8 cellular contexts compared by ENCODE assay signal in genomic region chr18:10526211-10526949, GRCh38. TPM values are rescaled to one million over a fixed set of nuclear protein-coding genes. Genes with fewer than 3 reads are reported as not detected.
DNase-seq lines count a peak whose midpoint lies in the region; ATAC-seq and TF ChIP-seq lines count a peak whose summit lies in the region.

No MANE protein-coding gene starts in this region.

- TF ChIP-seq CTCF in brain (conservative IDR thresholded peaks at IDR 0.05) = no peak

- ATAC-seq in GM19467 (IDR thresholded peaks at IDR 0.05; ENCODE audit: unreplicated experiment) (peak; percentile 54), HG03575 (IDR thresholded peaks at IDR 0.05; ENCODE audit: extremely low read depth, insufficient number of reproducible peaks, low FRiP score, unreplicated experiment) (peak; percentile 14), T-helper 17 cell (peak; percentile 60)

- no peaks in the 10 kb centered on the region for H3K9me3 ChIP-seq in T-helper 17 cell (ENCODE audit: control insufficient read depth, low read length, poor library complexity, severe bottlenecking)

- DNase-seq in DMS53 (lab: John Stamatoyannopoulos, UW) (peak; percentile 82), T-helper 17 cell (peak; percentile 7 to 53 (median 40)), iris pigment epithelial cell (ENCODE audit: low read depth) (peak; percentile 38), cortex of kidney (lab: John Stamatoyannopoulos, UW) (no peak)
- peak; percentile 6 to 20 for DNase-seq in stimulated activated CD4-positive, alpha-beta T cell treated with anti-CD3 and anti-CD28 coated beads, Interleukin-1b, Interleukin-23, amount 100 ng/mL, for 1 hour (ENCODE audit: low read depth in 2 of 2)

- no peaks in the 10 kb centered on the region for H3K9me3 Mint-ChIP-seq in brain

- peaks cover 6% of the 10 kb centered on the region for H3K27me3 Mint-ChIP-seq in T-helper 17 cell
- peaks cover 17% of the 10 kb centered on the region for H3K27me3 Mint-ChIP-seq in brain

- H3K36me3 Mint-ChIP-seq in T-helper 17 cell (ENCODE audit: low read depth) (peaks cover 2% of the 10 kb centered on the region), brain (no peaks in the 10 kb centered on the region)

- H3K27ac Mint-ChIP-seq in T-helper 17 cell (peak overlapping the region; percentile 94), brain (peak overlapping the region; percentile 83 to 99 (median 97))

- peak overlapping the region; percentile 98 for H3K4me3 Mint-ChIP-seq in T-helper 17 cell
- peak overlapping the region; percentile 98 to 99 (median 99) for H3K4me3 Mint-ChIP-seq in brain

- H3K4me1 Mint-ChIP-seq in T-helper 17 cell = peaks cover 49% of the 10 kb centered on the region
- peaks cover 55% of the 10 kb centered on the region for H3K4me1 Mint-ChIP-seq in brain

RNA-seq across cellular contexts. Expression of gene NAPG, which starts 0.6 kb away (rescaled TPM):
- total RNA-seq in T-helper 17 cell = 10 to 100 TPM; 31.2 to 37.9 TPM
- polyA plus RNA-seq in brain (ENCODE audit: insufficient read depth, low read depth, low replicate concordance) = 10.8 TPM
